8 cellular contexts compared by ENCODE assay signal in the genomic region with DNA sequence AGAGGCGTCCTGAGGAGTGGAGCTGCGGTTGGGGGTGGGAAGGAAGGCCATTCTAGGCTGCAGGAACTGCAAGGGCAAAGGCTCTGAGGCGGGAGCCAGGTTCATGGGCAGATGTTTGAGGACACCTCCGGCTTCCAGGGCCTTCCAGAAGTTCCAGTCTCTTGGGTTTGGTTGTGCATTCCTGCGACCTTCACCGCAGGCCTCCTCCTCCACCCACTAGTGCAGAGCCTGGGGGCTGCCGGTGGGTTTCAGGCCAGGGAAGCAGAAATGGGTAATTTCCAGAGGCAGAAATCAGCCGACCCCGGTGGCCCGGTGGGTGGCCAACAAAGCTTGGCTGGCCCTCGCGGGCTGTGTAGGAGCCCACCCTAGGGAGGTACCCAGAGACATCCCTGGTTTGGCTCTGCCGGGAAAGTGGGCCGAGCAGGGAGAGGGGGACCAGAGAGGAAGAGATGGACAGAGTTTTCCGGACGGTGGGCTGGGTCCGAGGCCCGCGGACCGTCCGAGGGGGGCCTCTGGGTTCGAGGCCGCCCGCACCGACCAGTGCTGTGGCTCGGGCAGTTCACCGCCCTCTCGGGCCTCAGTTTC. TPM values are rescaled to one million over a fixed set of nuclear protein-coding genes. Genes with fewer than 3 reads are reported as not detected.
DNase-seq lines count a peak whose midpoint lies in the region; ATAC-seq, FAIRE-seq and TF ChIP-seq lines count a peak whose summit lies in the region.

No MANE protein-coding gene starts in this region.

- peaks cover 0 to 20% (median 11%) of the 10 kb centered on the region in 11 experiments; a peak in 10 of 22 replicates for H3K27me3 ChIP-seq in BLaER1 treated with 17β-estradiol and CSF1 and Interleukin-3, amounts not matched to agents 10 nM and 100 nM
- H3K27me3 ChIP-seq in SJSA1 (replicated peaks), result no peaks in the 10 kb centered on the region
- H3K27me3 ChIP-seq in esophagus muscularis mucosa, result no peaks in the 10 kb centered on the region
- no peaks in the 10 kb centered on the region for H3K27me3 ChIP-seq in pancreas

- no peak for TF ChIP-seq CTCF in esophagus muscularis mucosa (IDR thresholded peaks at IDR 0.05)
- TF ChIP-seq CTCF in pancreas (IDR thresholded peaks at IDR 0.05), result no peak

- peaks cover 0 to 11% (median 0%) of the 10 kb centered on the region in 11 experiments; a peak in 6 of 22 replicates for H3K9me3 ChIP-seq in BLaER1 treated with 17β-estradiol and CSF1 and Interleukin-3, amounts not matched to agents 10 nM and 100 nM (replicated peaks in 1 of 11)
- H3K9me3 ChIP-seq in SJSA1 (replicated peaks), result no peaks in the 10 kb centered on the region
- H3K9me3 ChIP-seq in esophagus muscularis mucosa, result no peaks in the 10 kb centered on the region
- no peaks in the 10 kb centered on the region for H3K9me3 ChIP-seq in pancreas

- H3K9ac ChIP-seq in BLaER1 treated with 17β-estradiol and CSF1 and Interleukin-3, amounts not matched to agents 10 nM and 100 nM, result peak overlapping the region; percentile 82 to 94 (median 90)

- no peak for DNase-seq in SJSA1 (ENCODE audit: low read depth in 1 of 2, low spot score in 2 of 2)
- no peak for DNase-seq in esophagus muscularis mucosa (ENCODE audit: extremely low spot score)
- peak in 2 of 6 donors; percentile 23 to 65 for DNase-seq in pancreas
- DNase-seq in Kasumi-1 (lab: John Stamatoyannopoulos, UW), result no peak
- DNase-seq in hepatic stellate cell (ENCODE audit: low spot score), result no peak
- no peak for DNase-seq in NCI-H446 treated with DMSO at 0.1 percent for 48 hours (lab: John Stamatoyannopoulos, UW)

- H3K27ac ChIP-seq in BLaER1 treated with 17β-estradiol and CSF1 and Interleukin-3, amounts not matched to agents 10 nM and 100 nM, result peak overlapping the region; percentile 86 to 95 (median 88)
- peak overlapping the region; percentile 88 for H3K27ac ChIP-seq in SJSA1
- H3K27ac ChIP-seq in esophagus muscularis mucosa (replicated peaks in 1 of 4), result peak overlapping the region; percentile 91 to 92 (median 92)
- H3K27ac ChIP-seq in pancreas, result peak overlapping the region; percentile 62 to 90 (median 82)

- peaks cover 0 to 12% (median 3%) of the 10 kb centered on the region in 11 experiments; a peak in 9 of 22 replicates for H3K36me3 ChIP-seq in BLaER1 treated with 17β-estradiol and CSF1 and Interleukin-3, amounts not matched to agents 10 nM and 100 nM
- H3K36me3 ChIP-seq in SJSA1 (peaks cover 14% of the 10 kb centered on the region), esophagus muscularis mucosa (peaks cover 0 to 21% (median 17%) of the 10 kb centered on the region in 4 donors), pancreas (peaks cover 0 to 13% (median 0%) of the 10 kb centered on the region in 3 donors)

- ATAC-seq in pancreas (no peak), HG02588 (IDR thresholded peaks at IDR 0.05; ENCODE audit: unreplicated experiment) (no peak)

- FAIRE-seq in pancreas (lab: Jason Lieb, UNC), result no peak

- TF ChIP-seq POLR2A in esophagus muscularis mucosa (IDR thresholded peaks at IDR 0.05; ENCODE audit: low read depth), result no peak

- 58% methylated on average over 19 of the region's 28 CpGs for WGBS in esophagus muscularis mucosa
- WGBS in pancreas, 2 donors, result 43% methylated on average over 28 of the region's 28 CpGs

- peaks cover 0 to 1% (median 0%) of the 10 kb centered on the region in 11 experiments; a peak in 1 of 22 replicates for H4K20me1 ChIP-seq in BLaER1 treated with 17β-estradiol and CSF1 and Interleukin-3, amounts not matched to agents 10 nM and 100 nM

- H3K4me2 ChIP-seq in BLaER1 treated with 17β-estradiol and CSF1 and Interleukin-3, amounts not matched to agents 10 nM and 100 nM, result peak overlapping the region; percentile 75 to 93 (median 86)

- no peak for TF ChIP-seq EP300 in esophagus muscularis mucosa (IDR thresholded peaks at IDR 0.05)

- H3K4me3 ChIP-seq in BLaER1 treated with 17β-estradiol and CSF1 and Interleukin-3, amounts not matched to agents 10 nM and 100 nM, result peak overlapping the region; percentile 56 to 75 (median 64)
- H3K4me3 ChIP-seq in SJSA1, result peak overlapping the region; percentile 57
- H3K4me3 ChIP-seq in esophagus muscularis mucosa, result peak overlapping the region; percentile 71 to 82 (median 76)
- H3K4me3 ChIP-seq in pancreas, result peak overlapping the region; percentile 60 to 76 (median 61)

- peaks cover 73 to 85% (median 78%) of the 10 kb centered on the region in 10 experiments for H3K4me1 ChIP-seq in BLaER1 treated with 17β-estradiol and CSF1 and Interleukin-3, amounts not matched to agents 10 nM and 100 nM
- H3K4me1 ChIP-seq in SJSA1 (replicated peaks) (peaks cover 35% of the 10 kb centered on the region), esophagus muscularis mucosa (peaks cover 52 to 85% (median 75%) of the 10 kb centered on the region in 4 donors), pancreas (peaks cover 5 to 25% (median 20%) of the 10 kb centered on the region in 3 donors)

- intact Hi-C loops in esophagus muscularis mucosa (cut with DNase I), result no loop called here
- intact Hi-C loops in pancreas (cut with DNase I), result no loop called here

RNA-seq across cellular contexts. Expression of gene PHETA2, which starts 0.4 kb away (rescaled TPM):
- total RNA-seq in SJSA1 (2014; rRNA removed; shearing (Covaris generic)), result 9.7 and 14.9 TPM in 2 replicates
- total RNA-seq in esophagus muscularis mucosa, result 10 to 100 TPM; 16.6 to 34.6 (median 25.4) TPM
- 1 to 10 TPM; 7.4 to 9.8 (median 9.5) TPM for total RNA-seq in pancreas
- polyA plus RNA-seq in pancreas, result 10 to 100 TPM; 10.1 to 10.9 TPM

RNA-seq across cellular contexts. Expression of gene NAGA, which starts 3.0 kb away (rescaled TPM):
- total RNA-seq in SJSA1 (2014; rRNA removed; shearing (Covaris generic)), result 39.6 and 41.2 TPM in 2 replicates
- total RNA-seq in esophagus muscularis mucosa (10 to 100 TPM; 26.2 to 40.9 (median 33.7) TPM), pancreas (10 to 100 TPM in 1 of 6 donors, 1 to 10 TPM in 5; 3.1 to 13.9 (median 5.7) TPM)
- polyA plus RNA-seq in pancreas, result 1 to 10 TPM; 3.2 to 7.9 TPM

RNA-seq across cellular contexts. Expression of gene SMDT1, which starts 5.8 kb away (rescaled TPM):
- total RNA-seq in SJSA1 (2014; rRNA removed; shearing (Covaris generic)), result 8.6 and 21.3 TPM in 2 replicates
- total RNA-seq in esophagus muscularis mucosa, result 10 to 100 TPM; 18.9 to 32.7 (median 22.1) TPM
- 10 to 100 TPM; 50.9 to 81.9 (median 58.1) TPM for total RNA-seq in pancreas
- polyA plus RNA-seq in pancreas, result 100 to 1,000 TPM in 1 of 2 donors, 10 to 100 TPM in 1; 53.1 to 119 TPM

RNA-seq across cellular contexts. Expression of gene NDUFA6, which starts 16.9 kb away (rescaled TPM):
- total RNA-seq in SJSA1 (2014; rRNA removed; shearing (Covaris generic)), result 114 and 245 TPM in 2 replicates
- total RNA-seq in esophagus muscularis mucosa (10 to 100 TPM; 54.0 to 90.9 (median 75.8) TPM), pancreas (10 to 100 TPM; 16.8 to 32.4 (median 23.0) TPM)
- polyA plus RNA-seq in pancreas, result 10 to 100 TPM; 36.6 to 44.5 TPM

RNA-seq across cellular contexts. Expression of gene CYP2D6, which starts 57.0 kb away (rescaled TPM):
- 0.05 TPM in 1 of 2 replicates, not detected in the other for total RNA-seq in SJSA1 (2014; rRNA removed; shearing (Covaris generic))
- total RNA-seq in esophagus muscularis mucosa, result under 1 TPM in 2 of 4 donors, not detected in 2; 0.42 to 0.52 TPM
- 1 to 10 TPM in 1 of 6 donors, under 1 TPM in 5; 0.35 to 1.5 (median 0.49) TPM for total RNA-seq in pancreas
- polyA plus RNA-seq in pancreas, result 1 to 10 TPM; 3.5 to 7.3 TPM
